1 cellular context compared by ENCODE assay signal in genomic region chr12:51812871-51813270, GRCh38.
TF ChIP-seq lines count a peak whose summit lies in the region.

No MANE protein-coding gene starts in this region.

TF ChIP-seq in K562, 482 proteins besides CTCF, POLR2A, EP300 and RAD21:
- no peak for TF ChIP-seq HBP1 (CRISPR knock-in tag; IDR thresholded peaks at IDR 0.05)
- 0 out of 2 replicates have a peak, but pooled peaks have one; percentile 6 for TF ChIP-seq USF1 (CRISPR knock-in tag; IDR thresholded peaks at IDR 0.05)
